Comparison of ENCODE assay signal across 1 cellular context in the genomic region with DNA sequence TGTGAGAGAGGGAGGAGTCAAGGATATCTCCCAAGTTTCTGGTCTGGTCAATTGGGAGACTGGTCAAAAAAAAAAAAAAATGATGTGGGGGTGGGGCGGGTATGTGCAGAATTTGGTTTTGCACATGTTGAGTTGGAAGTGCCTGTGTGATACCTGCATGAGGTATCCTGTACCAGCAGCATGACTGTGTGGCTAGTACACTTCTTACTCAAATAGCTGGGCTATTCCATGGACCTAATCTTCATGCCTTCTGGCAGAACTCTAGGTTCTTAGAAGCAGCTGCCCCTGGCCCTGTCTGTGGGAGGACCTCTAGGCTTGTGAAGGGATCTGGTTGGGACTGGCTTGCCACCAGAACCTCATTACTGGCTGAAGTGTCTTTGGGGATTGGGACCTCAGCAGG.
TF ChIP-seq lines count a peak whose summit lies in the region.

No MANE protein-coding gene starts in this region.

TF ChIP-seq in GM23338, 12 proteins besides CTCF, POLR2A, EP300 and RAD21:
- TF ChIP-seq, protein P1, sequence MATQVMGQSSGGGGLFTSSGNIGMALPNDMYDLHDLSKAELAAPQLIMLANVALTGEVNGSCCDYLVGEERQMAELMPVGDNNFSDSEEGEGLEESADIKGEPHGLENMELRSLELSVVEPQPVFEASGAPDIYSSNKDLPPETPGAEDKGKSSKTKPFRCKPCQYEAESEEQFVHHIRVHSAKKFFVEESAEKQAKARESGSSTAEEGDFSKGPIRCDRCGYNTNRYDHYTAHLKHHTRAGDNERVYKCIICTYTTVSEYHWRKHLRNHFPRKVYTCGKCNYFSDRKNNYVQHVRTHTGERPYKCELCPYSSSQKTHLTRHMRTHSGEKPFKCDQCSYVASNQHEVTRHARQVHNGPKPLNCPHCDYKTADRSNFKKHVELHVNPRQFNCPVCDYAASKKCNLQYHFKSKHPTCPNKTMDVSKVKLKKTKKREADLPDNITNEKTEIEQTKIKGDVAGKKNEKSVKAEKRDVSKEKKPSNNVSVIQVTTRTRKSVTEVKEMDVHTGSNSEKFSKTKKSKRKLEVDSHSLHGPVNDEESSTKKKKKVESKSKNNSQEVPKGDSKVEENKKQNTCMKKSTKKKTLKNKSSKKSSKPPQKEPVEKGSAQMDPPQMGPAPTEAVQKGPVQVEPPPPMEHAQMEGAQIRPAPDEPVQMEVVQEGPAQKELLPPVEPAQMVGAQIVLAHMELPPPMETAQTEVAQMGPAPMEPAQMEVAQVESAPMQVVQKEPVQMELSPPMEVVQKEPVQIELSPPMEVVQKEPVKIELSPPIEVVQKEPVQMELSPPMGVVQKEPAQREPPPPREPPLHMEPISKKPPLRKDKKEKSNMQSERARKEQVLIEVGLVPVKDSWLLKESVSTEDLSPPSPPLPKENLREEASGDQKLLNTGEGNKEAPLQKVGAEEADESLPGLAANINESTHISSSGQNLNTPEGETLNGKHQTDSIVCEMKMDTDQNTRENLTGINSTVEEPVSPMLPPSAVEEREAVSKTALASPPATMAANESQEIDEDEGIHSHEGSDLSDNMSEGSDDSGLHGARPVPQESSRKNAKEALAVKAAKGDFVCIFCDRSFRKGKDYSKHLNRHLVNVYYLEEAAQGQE (IDR thresholded peaks at IDR 0.05; ENCODE audit: unreplicated experiment) = no peak
- TF ChIP-seq EZH2phosphoT487 (IDR thresholded peaks at IDR 0.05; ENCODE audit: unreplicated experiment) (no peak), ZNF331 (CRISPR knock-in tag; IDR thresholded peaks at IDR 0.05; ENCODE audit: low read depth) (no peak), ZNF114 (CRISPR knock-in tag; IDR thresholded peaks at IDR 0.05) (no peak), CREB1 (CRISPR knock-in tag; IDR thresholded peaks at IDR 0.05; ENCODE audit: low read depth) (no peak), POLR2AphosphoS5 (IDR thresholded peaks at IDR 0.05; ENCODE audit: low read depth) (no peak), STAT1 (IDR thresholded peaks at IDR 0.05; ENCODE audit: unreplicated experiment) (no peak), NANOG (IDR thresholded peaks at IDR 0.05; ENCODE audit: borderline replicate concordance) (no peak)
